ENCODE assay signal across 8 cellular contexts in genomic region chr19:43934985-43935708, GRCh38. TPM values are rescaled to one million over a fixed set of nuclear protein-coding genes. Genes with fewer than 3 reads are reported as not detected.
A peak's percentile ranks its signal among the peaks of the same experiment; 100 is the strongest.
DNase-seq lines count a peak whose midpoint lies in the region; ATAC-seq and TF ChIP-seq lines count a peak whose summit lies in the region.

Gene ZNF45 (minus strand): TSS chr19:43935282. CDS start chr19:43922185, 13,097 bp downstream.

- peaks cover 25% of the 10 kb centered on the region for H3K36me3 ChIP-seq in cardiac muscle cell

- POLR2A ChIA-PET in T-cell (lab: Charles Lee): interaction anchor here (0.6 to 1.0 kb wide), 5 partner anchors 62 to 277 kb away, joined by 3 to 5 read pairs (median 3); partner anchors contain the start of gene ZNF227 (in 1 of the 2)

- no peaks in the 10 kb centered on the region for H3K9me3 ChIP-seq in cardiac muscle cell (ENCODE audit: low read depth)

- TF ChIP-seq CTCF in GM12864 (IDR thresholded peaks at IDR 0.05; ENCODE audit: low read depth, low read length, missing control alignments): no peak
- no peak for TF ChIP-seq CTCF in cardiac muscle cell (IDR thresholded peaks at IDR 0.05; ENCODE audit: low read depth, low read length)
- TF ChIP-seq CTCF in type B pancreatic cell (conservative IDR thresholded peaks at IDR 0.05): no peak

- H3K4me3 ChIP-seq in GM12864 (ENCODE audit: low read depth, low read length) (peak within 1 kb of the TSS; percentile 72), cardiac muscle cell (peak within 1 kb of the TSS; percentile 80)

- H3K27ac Mint-ChIP-seq in T-cell: peak within 1 kb of the TSS; percentile 92 to 93
- peak within 1 kb of the TSS; percentile 92 for H3K27ac Mint-ChIP-seq in type B pancreatic cell

- H3K4me1 ChIP-seq in cardiac muscle cell (ENCODE audit: low read depth): peaks cover 9% of the 10 kb centered on the region

- peak within 1 kb of the TSS; percentile 38 for H3K27ac ChIP-seq in adipose tissue (ENCODE audit: low read depth, low read length)
- peak within 1 kb of the TSS; percentile 93 for H3K27ac ChIP-seq in cardiac muscle cell

- peaks cover 0 to 5% (median 3%) of the 10 kb centered on the region in 3 donors for H3K9me3 Mint-ChIP-seq in T-cell
- H3K9me3 Mint-ChIP-seq in type B pancreatic cell: no peaks in the 10 kb centered on the region

- ATAC-seq in HG02763 (IDR thresholded peaks at IDR 0.05; ENCODE audit: unreplicated experiment): peak; percentile 91
- ATAC-seq in T-cell (replicated peaks in 1 of 4): peak; percentile 95 to 97 (median 96)

- 0% methylated on average over 41 to 42 of the region's 42 CpGs for WGBS in adipose tissue, 3 donors

- H3K4me1 Mint-ChIP-seq in T-cell: peaks cover 29 to 33% (median 31%) of the 10 kb centered on the region in 3 donors
- H3K4me1 Mint-ChIP-seq in type B pancreatic cell (ENCODE audit: unreplicated experiment): peaks cover 13% of the 10 kb centered on the region

- peaks cover 0 to 1% of the 10 kb centered on the region in 2 donors for H3K27me3 Mint-ChIP-seq in T-cell
- peaks cover 3% of the 10 kb centered on the region for H3K27me3 Mint-ChIP-seq in type B pancreatic cell

- no peaks in the 10 kb centered on the region for H3K27me3 ChIP-seq in cardiac muscle cell

- DNase-seq in GM12864 (ENCODE audit: low read depth) (peak; percentile 71), NCI-H1436 (lab: John Stamatoyannopoulos, UW) (peak; percentile 91), T-cell (peak; percentile 61 to 91 (median 82)), cardiac muscle cell (ENCODE audit: low read depth in 1 of 2, low spot score in 1 of 2) (peak; percentile 94), pons (ENCODE audit: low spot score) (peak; percentile 95), type B pancreatic cell (ENCODE audit: extremely low spot score, unreplicated experiment) (peak; percentile 90)

- peak within 1 kb of the TSS; percentile 90 to 95 (median 94) for H3K4me3 Mint-ChIP-seq in T-cell
- H3K4me3 Mint-ChIP-seq in type B pancreatic cell: peak within 1 kb of the TSS; percentile 97

- CTCF ChIA-PET in T-cell (lab: Charles Lee): interaction anchor here in 1 of 2 donors (0.7 to 1.4 kb wide), 5 partner anchors 16 to 565 kb away, joined by 3 to 5 read pairs (median 3); partner anchors contain the start of genes ZNF180, ZNF221 and ZNF226

- H3K36me3 Mint-ChIP-seq in T-cell (peaks cover 33% of the 10 kb centered on the region), type B pancreatic cell (peaks cover 24% of the 10 kb centered on the region)

RNA-seq across cellular contexts. Expression of gene ZNF45, which starts in this region (rescaled TPM):
- total RNA-seq in T-cell (10 to 100 TPM; 12.7 to 22.2 (median 19.2) TPM), cardiac muscle cell (13.4 and 14.3 TPM in 2 replicates), type B pancreatic cell (ENCODE audit: low replicate concordance) (13.9 and 19.2 TPM in 2 replicates)
- polyA plus RNA-seq in adipose tissue (1 to 10 TPM; 3.3 to 4.9 (median 3.4) TPM), cardiac muscle cell (7.9 and 10.1 TPM in 2 replicates)

Comparison
In these comparisons a context has a peak if more than half of its experiments do, and no peak if none do; other contexts are left out.
1. Peak in every context shown above with its lines: DNase-seq, ATAC-seq, H3K4me3 ChIP-seq and H3K27ac ChIP-seq.